In genomic region chr2:227388537-227389011, GRCh38 we compare ENCODE assay signal across 1 cellular context.
TF ChIP-seq lines count a peak whose summit lies in the region.

No MANE protein-coding gene starts in this region.

TF ChIP-seq in HepG2, 621 proteins besides CTCF, POLR2A, EP300 and RAD21:
- TF ChIP-seq AFF4 (CRISPR knock-in tag; IDR thresholded peaks at IDR 0.05) (no peak), SMAD3 (CRISPR knock-in tag; IDR thresholded peaks at IDR 0.05) (no peak), FOXO1 (CRISPR knock-in tag; IDR thresholded peaks at IDR 0.05) (no peak), ZNF17 (CRISPR knock-in tag; IDR thresholded peaks at IDR 0.05) (no peak), ZZZ3 (CRISPR knock-in tag; IDR thresholded peaks at IDR 0.05; ENCODE audit: borderline replicate concordance) (no peak), SKI (IDR thresholded peaks at IDR 0.05; ENCODE audit: partially characterized antibody) (no peak), KMT2A (CRISPR knock-in tag; IDR thresholded peaks at IDR 0.05) (no peak), ATAD3A (CRISPR knock-in tag; IDR thresholded peaks at IDR 0.05) (no peak), ZNF512B (CRISPR knock-in tag; IDR thresholded peaks at IDR 0.05; ENCODE audit: borderline replicate concordance) (no peak), ZNF354B (CRISPR knock-in tag; IDR thresholded peaks at IDR 0.05) (no peak)
